29 cellular contexts compared by ENCODE assay signal in genomic region chr20:47071646-47072185, GRCh38.
"Had no signal": no experiment of that assay in that cellular context is flagged by ENCODE, and none has a peak within 500 bp of the region (broad histone marks: within the 10 kb centered on the region; RNA-seq: fewer than 3 reads in every experiment).

No MANE protein-coding gene starts in this region.

- H3K27me3 Mint-ChIP-seq: type B pancreatic cell had no signal

- H3K4me1 Mint-ChIP-seq: naive B cell; naive thymus-derived CD8-positive, alpha-beta T cell; neural progenitor cell; stimulated activated memory B cell treated with anti-CD40 and anti-IgM and Interleukin-4, amounts not matched to agents 10 μg/mL and 1 μg/mL and 100 μg/mL, for 72 hours; stimulated activated naive CD8-positive, alpha-beta T cell treated with anti-CD3 and anti-CD28 coated beads, Interleukin-15, amount 100 ng/mL, for 72 hours had no signal

- H3K36me3 ChIP-seq: pancreas, prostate gland, right atrium auricular region, right lobe of liver, suprapubic skin, upper lobe of right lung, uterus had no signal

- H3K36me3 Mint-ChIP-seq: neural progenitor cell had no signal

- H3K9me3 ChIP-seq: prostate gland, testis had no signal

- H3K4me3 Mint-ChIP-seq: naive B cell; naive thymus-derived CD8-positive, alpha-beta T cell; nephron; neural progenitor cell; stimulated activated memory B cell treated with anti-CD40 and anti-IgM and Interleukin-4, amounts not matched to agents 10 μg/mL and 1 μg/mL and 100 μg/mL, for 72 hours; stimulated activated naive CD8-positive, alpha-beta T cell treated with anti-CD3 and anti-CD28 coated beads, Interleukin-15, amount 100 ng/mL, for 72 hours; type B pancreatic cell had no signal

- H3K4me3 ChIP-seq: neural progenitor cell, pancreas, prostate gland, right atrium auricular region, right lobe of liver, sigmoid colon, suprapubic skin, testis, tibial artery, transverse colon, upper lobe of right lung, uterus had no signal

- H3K27ac Mint-ChIP-seq: naive B cell; naive thymus-derived CD8-positive, alpha-beta T cell; nephron; neural progenitor cell; stimulated activated memory B cell treated with anti-CD40 and anti-IgM and Interleukin-4, amounts not matched to agents 10 μg/mL and 1 μg/mL and 100 μg/mL, for 72 hours; stimulated activated naive CD8-positive, alpha-beta T cell treated with anti-CD3 and anti-CD28 coated beads, Interleukin-15, amount 100 ng/mL, for 72 hours; type B pancreatic cell had no signal

- H3K27me3 ChIP-seq: neural progenitor cell, pancreas, right atrium auricular region, right lobe of liver, sigmoid colon, suprapubic skin, testis, transverse colon, upper lobe of right lung, uterus had no signal

- ATAC-seq: naive thymus-derived CD8-positive, alpha-beta T cell; pancreas; right lobe of liver; stimulated activated memory B cell treated with anti-CD40 and anti-IgM and Interleukin-4, amounts not matched to agents 10 μg/mL and 1 μg/mL and 100 μg/mL, for 72 hours; stimulated activated naive CD8-positive, alpha-beta T cell treated with anti-CD3 and anti-CD28 coated beads, Interleukin-15, amount 100 ng/mL, for 72 hours; stimulated activated naive CD8-positive, alpha-beta T cell treated with anti-CD3 and anti-CD28 coated beads, Interleukin-15, Interleukin-2, amounts not matched to agents 100 U/mL and 50 U/mL, for 24 hours; upper lobe of right lung had no signal

- H3K27ac ChIP-seq: neural progenitor cell, pancreas, prostate gland, right atrium auricular region, right lobe of liver, sigmoid colon, suprapubic skin, testis, tibial artery, transverse colon, upper lobe of right lung, uterus had no signal

- FAIRE-seq: pancreas, small intestine had no signal

- H3K4me1 ChIP-seq: neural progenitor cell, pancreas, prostate gland, right atrium auricular region, right lobe of liver, sigmoid colon, suprapubic skin, testis, tibial artery, transverse colon, upper lobe of right lung, uterus had no signal

- DNase-seq: naive B cell; naive thymus-derived CD8-positive, alpha-beta T cell; occipital lobe; pancreas; retina; right lobe of liver; sigmoid colon; small intestine; stimulated activated CD4-positive, alpha-beta T cell treated with anti-CD3 and anti-CD28 coated beads, Interleukin-15, amount 100 ng/mL, for 24 hours; stimulated activated CD4-positive, alpha-beta T cell treated with anti-CD3 and anti-CD28 coated beads, Interleukin-2, amount 100 ng/mL, for 24 hours; stimulated activated CD4-positive, alpha-beta T cell treated with anti-CD3 and anti-CD28 coated beads, Interleukin-2, amount 100 ng/mL, for 48 hours; stimulated activated CD4-positive, alpha-beta T cell treated with anti-CD3 and anti-CD28 coated beads, Interleukin-4, amount 100 ng/mL, for 4 hours; stimulated activated CD8-positive, alpha-beta memory T cell treated with anti-CD3 and anti-CD28 coated beads, Interleukin-4, amount 100 ng/mL, for 48 hours; stimulated activated naive CD4-positive, alpha-beta T cell; stimulated activated naive CD8-positive, alpha-beta T cell treated with anti-CD3 and anti-CD28 coated beads, Interleukin-15, amount 100 ng/mL, for 72 hours; stimulated activated naive CD8-positive, alpha-beta T cell treated with anti-CD3 and anti-CD28 coated beads, Interleukin-15, Interleukin-2, amounts not matched to agents 100 U/mL and 50 U/mL, for 24 hours; substantia nigra; testis; transverse colon; upper lobe of right lung; uterus had no signal
